In genomic region chr1:189811960-189812359, GRCh38 we compare ENCODE assay signal across 25 cellular contexts.
"Had no signal": no experiment of that assay in that cellular context is flagged by ENCODE, and none has a peak within 500 bp of the region (broad histone marks: within the 10 kb centered on the region; RNA-seq: fewer than 3 reads in every experiment).

No MANE protein-coding gene starts in this region.

- H3K27me3 ChIP-seq: neutrophil, right lobe of liver, sigmoid colon, stomach, thyroid gland, tibial nerve, upper lobe of left lung, vagina had no signal

- H3K27ac ChIP-seq: neutrophil, parathyroid adenoma, psoas muscle, right lobe of liver, sigmoid colon, stomach, thoracic aorta, thyroid gland, tibial nerve, upper lobe of left lung, vagina had no signal

- FAIRE-seq: small intestine, urothelium cell line had no signal

- H3K9ac ChIP-seq: parathyroid adenoma had no signal

- ATAC-seq: naive thymus-derived CD4-positive, alpha-beta T cell; natural killer cell; psoas muscle; right cardiac atrium; right lobe of liver; stimulated activated effector memory CD8-positive, alpha-beta T cell treated with anti-CD3 and anti-CD28 coated beads, Interleukin-12 subunit alpha, Interleukin-12 subunit beta, amount 100 ng/mL, for 72 hours; stimulated activated naive B cell treated with anti-CD40 and anti-IgM and Interleukin-4, amounts not matched to agents 10 μg/mL and 1 μg/mL and 100 μg/mL, for 72 hours had no signal

- H3K36me3 ChIP-seq: neutrophil, right lobe of liver, sigmoid colon, stomach, thoracic aorta, thyroid gland, tibial nerve, upper lobe of left lung, vagina had no signal

- H3K9me3 ChIP-seq: neutrophil, psoas muscle, right lobe of liver, sigmoid colon, stomach, thoracic aorta, thyroid gland, tibial nerve, upper lobe of left lung, vagina had no signal

- H3K4me1 ChIP-seq: parathyroid adenoma, psoas muscle, right lobe of liver, sigmoid colon, stomach, thyroid gland, tibial nerve, upper lobe of left lung, vagina had no signal

- DNase-seq: naive thymus-derived CD4-positive, alpha-beta T cell; natural killer cell; nucleus accumbens; psoas muscle; right cardiac atrium; right lobe of liver; sigmoid colon; small intestine; stimulated activated CD4-positive, alpha-beta T cell treated with anti-CD3 and anti-CD28 coated beads, Interleukin-15, amount 100 ng/mL, for 24 hours; stimulated activated CD4-positive, alpha-beta T cell treated with anti-CD3 and anti-CD28 coated beads, Interleukin-2, amount 100 ng/mL, for 24 hours; stimulated activated CD4-positive, alpha-beta T cell treated with anti-CD3 and anti-CD28 coated beads, Interleukin-2, amount 100 ng/mL, for 48 hours; stimulated activated CD4-positive, alpha-beta T cell treated with anti-CD3 and anti-CD28 coated beads, Interleukin-4, amount 100 ng/mL, for 24 hours; stimulated activated naive B cell treated with anti-CD40 and anti-IgM and Interleukin-4, amounts not matched to agents 10 μg/mL and 1 μg/mL and 100 μg/mL, for 72 hours; stimulated activated naive CD4-positive, alpha-beta T cell treated with Interleukin-2 at 50 U/mL for 16 hours; stomach; thyroid gland; trophoblast cell; upper lobe of left lung had no signal

- H3K4me3 ChIP-seq: psoas muscle, right lobe of liver, sigmoid colon, stomach, thoracic aorta, thyroid gland, tibial nerve, upper lobe of left lung, vagina had no signal
